In the genomic region with DNA sequence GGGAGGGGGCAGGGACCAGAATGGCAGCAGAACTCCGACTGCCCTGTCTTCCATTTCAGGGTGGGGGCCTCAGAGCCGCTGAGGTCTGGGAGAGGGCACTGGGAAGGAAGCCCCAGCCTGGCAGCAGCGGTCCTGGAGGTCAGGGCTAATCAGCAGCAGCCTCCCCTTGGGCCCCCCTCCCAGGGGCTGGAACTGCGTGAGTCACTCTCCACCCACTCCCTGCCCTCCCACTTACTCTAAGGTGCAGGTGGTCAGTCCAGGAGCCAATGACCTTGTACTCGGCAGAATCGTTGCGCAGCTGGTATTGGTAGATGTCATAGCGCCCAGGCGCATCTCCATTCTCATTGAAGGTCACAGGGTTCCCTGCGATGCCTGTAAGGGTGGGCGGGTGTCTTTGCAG, we compare ENCODE assay signal across 8 cellular contexts.
"Had no signal": no experiment of that assay in that cellular context is flagged by ENCODE, and none has a peak within 500 bp of the region (broad histone marks: within the 10 kb centered on the region; RNA-seq: fewer than 3 reads in every experiment).

No MANE protein-coding gene starts in this region.

- FAIRE-seq: G401.6, GM12878, GM12891, GM12892, GM18507, GM19239 had no signal

- H3K4me3 ChIP-seq: GM12878 had no signal

- ATAC-seq: GM12878 had no signal

- DNase-seq: GDM1, GF-D8 had no signal
